20 cellular contexts compared by ENCODE assay signal in the genomic region with DNA sequence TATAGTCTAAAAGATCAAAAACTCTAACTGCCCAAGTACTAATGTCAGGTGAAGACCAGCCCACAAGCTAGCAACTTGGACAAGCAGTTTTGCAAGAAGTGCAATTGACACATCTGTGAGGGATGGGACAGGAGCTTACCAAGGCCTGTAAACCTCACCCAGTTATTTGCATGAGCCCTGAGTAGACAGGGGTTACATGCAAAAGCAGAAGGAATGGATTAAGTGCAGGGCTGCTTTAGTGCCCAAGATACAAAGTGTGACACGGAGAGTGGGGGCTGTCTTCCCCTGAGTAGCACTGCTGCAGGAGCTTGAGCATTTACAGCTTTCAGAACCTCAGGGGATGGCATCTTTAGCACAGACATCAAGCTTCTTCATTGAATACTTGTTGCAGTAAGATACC.
"Had no signal": no experiment of that assay in that cellular context is flagged by ENCODE, and none has a peak within 500 bp of the region (broad histone marks: within the 10 kb centered on the region; RNA-seq: fewer than 3 reads in every experiment).

No MANE protein-coding gene starts in this region.

- DNase-seq: cortex of kidney; effector memory CD8-positive, alpha-beta T cell; head of caudate nucleus; natural killer cell; right lobe of liver; small intestine; stimulated activated CD4-positive, alpha-beta T cell treated with anti-CD3 and anti-CD28 coated beads, Interleukin-15, amount 100 ng/mL, for 24 hours; stimulated activated CD4-positive, alpha-beta T cell treated with anti-CD3 and anti-CD28 coated beads, Interleukin-2, amount 100 ng/mL, for 48 hours; stimulated activated naive CD4-positive, alpha-beta T cell; stimulated activated naive CD8-positive, alpha-beta T cell treated with anti-CD3 and anti-CD28 coated beads, Interleukin-15, amount 100 ng/mL, for 72 hours; transverse colon had no signal

- H3K27ac ChIP-seq: parathyroid adenoma, right lobe of liver, suprapubic skin, transverse colon, vagina had no signal

- H3K9me3 Mint-ChIP-seq: memory B cell had no signal

- H3K27me3 Mint-ChIP-seq: memory B cell had no signal

- FAIRE-seq: frontal cortex, keratinocyte, small intestine had no signal

- H3K27ac Mint-ChIP-seq: effector memory CD8-positive, alpha-beta T cell; memory B cell; natural killer cell; progenitor cell of endocrine pancreas; stimulated activated naive CD8-positive, alpha-beta T cell treated with anti-CD3 and anti-CD28 coated beads, Interleukin-15, amount 100 ng/mL, for 72 hours had no signal

- H3K79me2 ChIP-seq: parathyroid adenoma had no signal

- H3K27me3 ChIP-seq: right lobe of liver, suprapubic skin, transverse colon, vagina had no signal

- H3K9me3 ChIP-seq: right lobe of liver, suprapubic skin, transverse colon, vagina had no signal

- H3K36me3 Mint-ChIP-seq: memory B cell, natural killer cell had no signal

- H3K36me3 ChIP-seq: right lobe of liver, suprapubic skin, transverse colon, vagina had no signal

- H3K4me1 ChIP-seq: parathyroid adenoma, suprapubic skin, transverse colon, vagina had no signal

- H3K4me3 Mint-ChIP-seq: effector memory CD8-positive, alpha-beta T cell; memory B cell; natural killer cell; stimulated activated naive CD8-positive, alpha-beta T cell treated with anti-CD3 and anti-CD28 coated beads, Interleukin-15, amount 100 ng/mL, for 72 hours had no signal

- H3K4me3 ChIP-seq: lung, right lobe of liver, suprapubic skin, transverse colon, vagina had no signal

- H3K9ac ChIP-seq: parathyroid adenoma had no signal

- H3K4me1 Mint-ChIP-seq: memory B cell, natural killer cell had no signal

- ATAC-seq: effector memory CD8-positive, alpha-beta T cell; left lobe of liver; natural killer cell; right lobe of liver; stimulated activated naive CD8-positive, alpha-beta T cell treated with anti-CD3 and anti-CD28 coated beads, Interleukin-15, amount 100 ng/mL, for 72 hours had no signal

- H2AFZ ChIP-seq: parathyroid adenoma had no signal
